Comparison of ENCODE assay signal across 1 cellular context in the genomic region with DNA sequence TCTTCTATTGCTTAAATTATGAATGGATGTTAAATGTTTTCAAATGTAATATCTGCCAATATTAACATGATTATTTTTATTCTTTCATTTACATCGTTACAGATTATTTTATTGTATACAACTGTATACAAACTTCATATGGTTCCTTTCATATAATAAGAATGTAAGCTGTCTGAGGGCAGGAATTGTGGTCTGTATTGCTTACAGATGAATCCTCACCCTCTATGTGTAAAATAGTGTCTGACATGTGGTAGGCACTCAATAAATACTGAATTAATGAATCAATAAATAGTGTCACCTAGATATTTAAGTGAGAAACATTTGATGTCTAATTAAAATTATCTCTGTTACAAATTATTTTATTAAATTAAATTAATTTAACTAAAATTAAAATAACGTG.
TF ChIP-seq lines count a peak whose summit lies in the region.

No MANE protein-coding gene starts in this region.

TF ChIP-seq in K562, 482 proteins besides CTCF, POLR2A, EP300 and RAD21 (continued from another document):
- TF ChIP-seq CBX3 (IDR thresholded peaks at IDR 0.05; ENCODE audit: borderline replicate concordance in 1 of 2, low read length in 2 of 2), result peak in 1 of 2 experiments; percentile 60; a peak in 1 of 3 replicates
TF ChIP-seq in K562: peak in this region for 5.
